13 cellular contexts compared by ENCODE assay signal in the genomic region with DNA sequence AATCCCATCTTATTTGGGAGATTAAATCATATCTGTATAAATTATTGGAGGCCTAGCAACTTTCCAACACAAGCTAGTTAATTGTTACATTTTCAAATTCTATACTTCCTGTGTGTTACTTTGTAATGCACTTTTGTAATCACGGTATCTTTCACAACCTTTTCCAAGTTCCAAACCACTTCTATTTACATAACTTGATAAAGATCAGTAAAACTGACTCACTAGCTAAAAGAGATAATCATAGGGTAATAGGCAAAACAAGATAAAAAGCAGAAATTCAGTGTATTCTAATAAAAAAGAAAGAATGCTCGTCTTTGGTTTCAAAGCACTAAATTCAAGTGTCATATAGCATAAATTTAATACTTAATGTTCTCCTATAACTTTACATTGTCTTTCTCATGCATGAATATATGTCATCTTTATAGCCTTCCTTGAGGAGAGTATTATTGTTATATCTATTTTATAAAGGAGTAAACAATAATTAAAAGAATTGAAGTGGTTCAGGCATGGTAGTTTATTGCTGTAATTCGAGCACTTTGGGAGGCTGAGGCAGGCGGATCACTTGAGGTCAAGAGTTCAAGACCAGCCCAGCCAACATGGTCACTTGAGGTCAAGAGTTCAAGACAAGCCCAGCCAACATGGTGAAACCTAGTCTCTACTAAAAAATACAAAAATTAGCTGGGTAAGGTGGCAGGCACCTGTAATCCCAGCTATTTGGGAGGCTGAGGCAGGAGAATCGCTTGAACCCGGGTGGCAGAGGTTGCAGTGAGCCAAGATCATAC.
DNase-seq lines count a peak whose midpoint lies in the region; ATAC-seq and TF ChIP-seq lines count a peak whose summit lies in the region.
"Had no signal": no experiment of that assay in that cellular context is flagged by ENCODE, and none has a peak within 500 bp of the region (broad histone marks: within the 10 kb centered on the region; RNA-seq: fewer than 3 reads in every experiment).

No MANE protein-coding gene starts in this region.

- intact Hi-C loops in MCF 10A (cut with micrococcal nuclease) (no loop called here), breast epithelium (cut with DNase I; ENCODE audit: low total_unique reads) (no loop called here)

- H3K27me3 ChIP-seq in breast epithelium = no peaks in the 10 kb centered on the region
- no peaks in the 10 kb centered on the region for H3K27me3 ChIP-seq in SK-N-SH (ENCODE audit: insufficient read depth)
- H3K27me3 ChIP-seq: BE2C, ovary had no signal

- peak overlapping the region; percentile 2; the same call in 1 of the 2 replicates for H3K9ac ChIP-seq in SK-N-SH

- no peaks in the 10 kb centered on the region for H3K79me2 ChIP-seq in SK-N-SH (ENCODE audit: insufficient read depth)

- H2AFZ ChIP-seq in SK-N-SH (ENCODE audit: low read depth) = no peak overlapping the region
- H2AFZ ChIP-seq: GM23338 had no signal

- H3K4me3 Mint-ChIP-seq in MCF 10A (ENCODE audit: unreplicated experiment) = no peak overlapping the region
- H3K4me3 Mint-ChIP-seq: activated CD4-positive, alpha-beta T cell treated with anti-CD3 and anti-CD28 coated beads, Interleukin-2, amount 10 ng/mL, durations not matched to agents 24 days and 14 days; GM23338 had no signal

- H3K4me2 ChIP-seq in SK-N-SH = peak overlapping the region; percentile 50; the same call in 1 of the 2 replicates
- H3K4me2 ChIP-seq: GM23338 had no signal

- no peaks in the 10 kb centered on the region for H3K36me3 Mint-ChIP-seq in MCF 10A (ENCODE audit: insufficient read depth, unreplicated experiment)

- H3K27ac Mint-ChIP-seq in MCF 10A (ENCODE audit: low read depth, unreplicated experiment) = peak overlapping the region; percentile 10
- H3K27ac Mint-ChIP-seq: activated CD4-positive, alpha-beta T cell treated with anti-CD3 and anti-CD28 coated beads, Interleukin-2, amount 10 ng/mL, durations not matched to agents 24 days and 14 days; GM23338 had no signal

- no peaks in the 10 kb centered on the region for H3K9me3 Mint-ChIP-seq in MCF 10A (ENCODE audit: unreplicated experiment)
- H3K9me3 Mint-ChIP-seq: activated CD4-positive, alpha-beta T cell treated with anti-CD3 and anti-CD28 coated beads, Interleukin-2, amount 10 ng/mL, durations not matched to agents 24 days and 14 days; GM23338 had no signal

- ATAC-seq in GM21825 (IDR thresholded peaks at IDR 0.05; ENCODE audit: unreplicated experiment) = no peak
- ATAC-seq: GM23338 had no signal

- H3K36me3 ChIP-seq in breast epithelium (no peaks in the 10 kb centered on the region), SK-N-SH (replicated peaks in 1 of 2; ENCODE audit: control insufficient read depth in 1 of 2, insufficient read depth in 2 of 2, low read length in 1 of 2) (no peaks in the 10 kb centered on the region)
- H3K36me3 ChIP-seq: BE2C, ovary had no signal

- H3K4me3 ChIP-seq in breast epithelium (no peak overlapping the region), SK-N-SH (ENCODE audit: low read depth in 2 of 2, low read length in 1 of 2) (no peak overlapping the region)
- H3K4me3 ChIP-seq: GM23338, ovary had no signal

- DNase-seq in MCF 10A (ENCODE audit: unreplicated experiment) (peak; percentile 79), breast epithelium (ENCODE audit: low spot score in 2 of 2) (no peak), SK-N-SH (no peak), fibroblast of the conjunctiva (ENCODE audit: low read depth) (peak; percentile 13), superior temporal gyrus (ENCODE audit: extremely low spot score) (no peak)
- no peak for DNase-seq in central memory CD4-positive, alpha-beta T cell
- DNase-seq in NK-92 treated with Interleukin-12 subunit alpha and Interleukin-12 subunit beta, amount 100 ng/mL, for 24 hours (lab: John Stamatoyannopoulos, UW) = no peak
- DNase-seq: activated CD4-positive, alpha-beta T cell treated with anti-CD3 and anti-CD28 coated beads, Interleukin-2, amount 10 ng/mL, durations not matched to agents 24 days and 14 days; aorta; BE2C; ovary had no signal

- 43% methylated on average over 6 of the region's 6 CpGs for WGBS in SK-N-SH (ENCODE audit: low lambda C conversion rate)

- CTCF ChIA-PET in MCF 10A (lab: Yijun Ruan, JAX) = interaction anchor here (1.3 kb wide), 2 partner anchors 8 to 105 kb away, joined by 3 read pairs; no protein-coding TSS in a partner anchor
- CTCF ChIA-PET in SK-N-SH (lab: Yijun Ruan, JAX) = interaction anchor here (0.6 kb wide), 1 partner anchor 50 kb away, joined by 3 read pairs; no protein-coding TSS in a partner anchor

- H4K20me1 ChIP-seq in SK-N-SH (ENCODE audit: insufficient read depth) = no peaks in the 10 kb centered on the region

- peak in 1 of 2 experiments; percentile 89; a peak in 2 of 4 replicates for TF ChIP-seq EP300 in SK-N-SH (IDR thresholded peaks at IDR 0.05; ENCODE audit: borderline replicate concordance in 1 of 2, low read depth in 1 of 2, low read length in 1 of 2)

- peaks cover 25% of the 10 kb centered on the region for H3F3A ChIP-seq in SK-N-SH (replicated peaks; ENCODE audit: insufficient read depth)

- H3K4me1 ChIP-seq in breast epithelium (peaks cover 0 to 4% of the 10 kb centered on the region in 2 donors), SK-N-SH (ENCODE audit: control insufficient read depth in 1 of 2, insufficient read depth in 2 of 2, low read depth in 1 of 2, low read length in 1 of 2) (peaks cover 11 to 24% of the 10 kb centered on the region in 2 experiments; a peak in 3 of 4 replicates)

- TF ChIP-seq RAD21 in SK-N-SH (IDR thresholded peaks at IDR 0.05; ENCODE audit: low read length) = no peak

- TF ChIP-seq POLR2A in breast epithelium (IDR thresholded peaks at IDR 0.05) = no peak

- no peaks in the 10 kb centered on the region for H3K27me3 Mint-ChIP-seq in MCF 10A (ENCODE audit: insufficient read depth, unreplicated experiment)
- H3K27me3 Mint-ChIP-seq: activated CD4-positive, alpha-beta T cell treated with anti-CD3 and anti-CD28 coated beads, Interleukin-2, amount 10 ng/mL, durations not matched to agents 24 days and 14 days had no signal

- POLR2A ChIA-PET in MCF 10A (lab: Yijun Ruan, JAX) = interaction anchor here (0.7 to 1.0 kb wide), 4 partner anchors 20 to 79 kb away, joined by 3 read pairs; no protein-coding TSS in a partner anchor
- POLR2A ChIA-PET in SK-N-SH (lab: Yijun Ruan, JAX) = no interaction called here

- peaks cover 10% of the 10 kb centered on the region for H3K4me1 Mint-ChIP-seq in MCF 10A (ENCODE audit: insufficient read depth, unreplicated experiment)
- H3K4me1 Mint-ChIP-seq: activated CD4-positive, alpha-beta T cell treated with anti-CD3 and anti-CD28 coated beads, Interleukin-2, amount 10 ng/mL, durations not matched to agents 24 days and 14 days; GM23338 had no signal

- H3K27ac ChIP-seq in breast epithelium (peak overlapping the region in 1 of 2 donors; percentile 35), SK-N-SH (ENCODE audit: low read depth in 2 of 2, low read length in 1 of 2) (peak overlapping the region; percentile 64 to 82; a peak in 3 of 4 replicates)
- H3K27ac ChIP-seq: ovary had no signal

- TF ChIP-seq CTCF in MCF 10A (IDR thresholded peaks at IDR 0.05; ENCODE audit: unreplicated experiment) (no peak), breast epithelium (IDR thresholded peaks at IDR 0.05) (no peak), SK-N-SH (IDR thresholded peaks at IDR 0.05) (no peak)

- H3K9me3 ChIP-seq in breast epithelium (no peaks in the 10 kb centered on the region), SK-N-SH (no peaks in the 10 kb centered on the region)
- H3K9me3 ChIP-seq: BE2C, ovary had no signal

- BruUV-seq in MCF 10A (replicated peaks; lab: Mats Ljungman, UMichigan) = no TSS peak

- H3K9me2 ChIP-seq in SK-N-SH = no peaks in the 10 kb centered on the region

TF ChIP-seq in SK-N-SH, 30 proteins besides CTCF, POLR2A, EP300 and RAD21 (continues in another document):
- TF ChIP-seq RCOR1 (IDR thresholded peaks at IDR 0.05; ENCODE audit: low read length) = no peak
- TF ChIP-seq, protein P1, sequence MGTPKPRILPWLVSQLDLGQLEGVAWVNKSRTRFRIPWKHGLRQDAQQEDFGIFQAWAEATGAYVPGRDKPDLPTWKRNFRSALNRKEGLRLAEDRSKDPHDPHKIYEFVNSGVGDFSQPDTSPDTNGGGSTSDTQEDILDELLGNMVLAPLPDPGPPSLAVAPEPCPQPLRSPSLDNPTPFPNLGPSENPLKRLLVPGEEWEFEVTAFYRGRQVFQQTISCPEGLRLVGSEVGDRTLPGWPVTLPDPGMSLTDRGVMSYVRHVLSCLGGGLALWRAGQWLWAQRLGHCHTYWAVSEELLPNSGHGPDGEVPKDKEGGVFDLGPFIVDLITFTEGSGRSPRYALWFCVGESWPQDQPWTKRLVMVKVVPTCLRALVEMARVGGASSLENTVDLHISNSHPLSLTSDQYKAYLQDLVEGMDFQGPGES (IDR thresholded peaks at IDR 0.05; ENCODE audit: low read depth, low read length) = no peak
- TF ChIP-seq NRF1 (IDR thresholded peaks at IDR 0.05; ENCODE audit: low read depth, low read length) = no peak
- peak; percentile 90 for TF ChIP-seq TCF12 (IDR thresholded peaks at IDR 0.05)
- no peak; the same call in 1 of the 2 replicates for TF ChIP-seq MEF2A (IDR thresholded peaks at IDR 0.05; ENCODE audit: borderline replicate concordance, low read depth)
- TF ChIP-seq TEAD4 (IDR thresholded peaks at IDR 0.05; ENCODE audit: borderline replicate concordance, insufficient read depth) = peak; percentile 62; the same call in 1 of the 2 replicates
- TF ChIP-seq, protein P2, sequence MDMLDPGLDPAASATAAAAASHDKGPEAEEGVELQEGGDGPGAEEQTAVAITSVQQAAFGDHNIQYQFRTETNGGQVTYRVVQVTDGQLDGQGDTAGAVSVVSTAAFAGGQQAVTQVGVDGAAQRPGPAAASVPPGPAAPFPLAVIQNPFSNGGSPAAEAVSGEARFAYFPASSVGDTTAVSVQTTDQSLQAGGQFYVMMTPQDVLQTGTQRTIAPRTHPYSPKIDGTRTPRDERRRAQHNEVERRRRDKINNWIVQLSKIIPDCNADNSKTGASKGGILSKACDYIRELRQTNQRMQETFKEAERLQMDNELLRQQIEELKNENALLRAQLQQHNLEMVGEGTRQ (IDR thresholded peaks at IDR 0.05; ENCODE audit: borderline replicate concordance, low read depth, low read length) = no peak
- peak; percentile 77; the same call in 1 of the 2 replicates for TF ChIP-seq FOXM1 (IDR thresholded peaks at IDR 0.05; ENCODE audit: low read depth)
- TF ChIP-seq JUND (IDR thresholded peaks at IDR 0.05) = peak; percentile 88
- TF ChIP-seq NFIC (IDR thresholded peaks at IDR 0.05; ENCODE audit: borderline replicate concordance) = peak; percentile 79; the same call in 1 of the 2 replicates

Comparison
In these comparisons a context has a peak if more than half of its experiments do, and no peak if none do; other contexts are left out.
1. DNase-seq: peak in MCF 10A (single experiment) and fibroblast of the conjunctiva (single experiment); none in breast epithelium (0 of 2), SK-N-SH (single experiment), superior temporal gyrus (single experiment), central memory CD4-positive, alpha-beta T cell (single experiment) and NK-92 treated with Interleukin-12 subunit alpha and Interleukin-12 subunit beta, amount 100 ng/mL, for 24 hours (single experiment).